8 cellular contexts compared by ENCODE assay signal in genomic region chr3:196323016-196323415, GRCh38. TPM values are rescaled to one million over a fixed set of nuclear protein-coding genes. Genes with fewer than 3 reads are reported as not detected.
"Had no signal": no experiment of that assay in that cellular context is flagged by ENCODE, and none has a peak within 500 bp of the region (broad histone marks: within the 10 kb centered on the region; RNA-seq: fewer than 3 reads in every experiment).

No MANE protein-coding gene starts in this region.

- H3K36me3 ChIP-seq: HAP-1 had no signal

- DNase-seq: GOT3, HFFc6 had no signal

- H3K9me3 Mint-ChIP-seq: HFFc6, IgD-negative memory B cell had no signal

- H3K9me3 ChIP-seq: HAP-1 had no signal

- H3K4me3 ChIP-seq: GM23248, HAP-1 had no signal

- H3K27ac Mint-ChIP-seq: HFFc6, IgD-negative memory B cell had no signal

- H3K27me3 Mint-ChIP-seq: IgD-negative memory B cell had no signal

- H3K4me3 Mint-ChIP-seq: HFFc6 had no signal

- H3K27ac ChIP-seq: GM23248, HL-60 had no signal

RNA-seq across cellular contexts. Expression of gene TM4SF19, which starts 15.2 kb away (rescaled TPM):
- total RNA-seq: GM23248, H7, HepG2 had no signal
